In genomic region chr15:90001062-90001682, GRCh38 we compare ENCODE assay signal across 8 cellular contexts. TPM values are rescaled to one million over a fixed set of nuclear protein-coding genes. Genes with fewer than 3 reads are reported as not detected.
A peak's percentile ranks its signal among the peaks of the same experiment; 100 is the strongest.
DNase-seq lines count a peak whose midpoint lies in the region; ATAC-seq and TF ChIP-seq lines count a peak whose summit lies in the region.

ZNF710 (plus strand) TSS chr15:90001324; CDS start chr15:90067138, 65,814 bp downstream.

- H3K36me3 Mint-ChIP-seq in activated T-helper 2 cell treated with anti-CD3 and anti-CD28 coated beads, Interferon-gamma antibody, Interleukin-2, Interleukin-4, amounts not matched to agents 10 μg/mL and 5 μg/mL and 100 μg/mL, durations not matched to agents 14 hours and 24 hours and 36 hours (ENCODE audit: low read depth), result peaks cover 17% of the 10 kb centered on the region
- peaks cover 5 to 12% of the 10 kb centered on the region in 2 donors for H3K36me3 Mint-ChIP-seq in naive B cell
- no peaks in the 10 kb centered on the region for H3K36me3 Mint-ChIP-seq in type B pancreatic cell

- peak within 1 kb of the TSS; percentile 98 for H3K4me3 Mint-ChIP-seq in activated T-helper 2 cell treated with anti-CD3 and anti-CD28 coated beads, Interferon-gamma antibody, Interleukin-2, Interleukin-4, amounts not matched to agents 10 μg/mL and 5 μg/mL and 100 μg/mL, durations not matched to agents 14 hours and 24 hours and 36 hours (ENCODE audit: low read depth)
- peak within 1 kb of the TSS; percentile 92 to 99 (median 98) for H3K4me3 Mint-ChIP-seq in naive B cell
- peak within 1 kb of the TSS; percentile 94 for H3K4me3 Mint-ChIP-seq in type B pancreatic cell

- ATAC-seq in naive B cell (ENCODE audit: low read depth in 2 of 2), result peak; percentile 33 to 39

- peak within 1 kb of the TSS; percentile 99 for H3K27ac Mint-ChIP-seq in activated T-helper 2 cell treated with anti-CD3 and anti-CD28 coated beads, Interferon-gamma antibody, Interleukin-2, Interleukin-4, amounts not matched to agents 10 μg/mL and 5 μg/mL and 100 μg/mL, durations not matched to agents 14 hours and 24 hours and 36 hours
- H3K27ac Mint-ChIP-seq in naive B cell, result peak within 1 kb of the TSS; percentile 95 to 98 (median 96)
- peak within 1 kb of the TSS; percentile 99 for H3K27ac Mint-ChIP-seq in type B pancreatic cell

- DNase-seq in ELF-1 (ENCODE audit: low read depth, low spot score) (peak; percentile 69), H4 (ENCODE audit: low spot score) (peak; percentile 44), NCI-H345 treated with DMSO at 0.1 percent for 48 hours (lab: John Stamatoyannopoulos, UW; ENCODE audit: unreplicated experiment) (peak; percentile 15), fibroblast of the conjunctiva (ENCODE audit: low read depth) (peak; percentile 56), naive B cell (peak; percentile 41), type B pancreatic cell (ENCODE audit: extremely low spot score, unreplicated experiment) (no peak), NCI-H2107 (lab: John Stamatoyannopoulos, UW) (no peak)
- peak; percentile 23 for DNase-seq in activated T-helper 2 cell treated with anti-CD3 and anti-CD28 coated beads, Interferon-gamma antibody, Interleukin-2, Interleukin-4, amounts not matched to agents 10 μg/mL and 5 μg/mL and 100 μg/mL, durations not matched to agents 14 hours and 24 hours and 36 hours (ENCODE audit: low spot score)

- intact Hi-C loops in activated T-helper 2 cell treated with anti-CD3 and anti-CD28 coated beads, Interferon-gamma antibody, Interleukin-2, Interleukin-4, amounts not matched to agents 10 μg/mL and 5 μg/mL and 100 μg/mL, durations not matched to agents 14 hours and 24 hours and 36 hours (cut with micrococcal nuclease), result loop anchor here (2.0 to 5.0 kb wide), 2 partner anchors 71 to 106 kb away; no protein-coding TSS in a partner anchor

- H3K27me3 Mint-ChIP-seq in activated T-helper 2 cell treated with anti-CD3 and anti-CD28 coated beads, Interferon-gamma antibody, Interleukin-2, Interleukin-4, amounts not matched to agents 10 μg/mL and 5 μg/mL and 100 μg/mL, durations not matched to agents 14 hours and 24 hours and 36 hours (ENCODE audit: low read depth), result peaks cover 2% of the 10 kb centered on the region
- H3K27me3 Mint-ChIP-seq in naive B cell (no peaks in the 10 kb centered on the region), type B pancreatic cell (no peaks in the 10 kb centered on the region)

- H3K9me3 Mint-ChIP-seq in activated T-helper 2 cell treated with anti-CD3 and anti-CD28 coated beads, Interferon-gamma antibody, Interleukin-2, Interleukin-4, amounts not matched to agents 10 μg/mL and 5 μg/mL and 100 μg/mL, durations not matched to agents 14 hours and 24 hours and 36 hours, result no peaks in the 10 kb centered on the region
- H3K9me3 Mint-ChIP-seq in naive B cell (no peaks in the 10 kb centered on the region), type B pancreatic cell (no peaks in the 10 kb centered on the region)

- H3K4me1 Mint-ChIP-seq in activated T-helper 2 cell treated with anti-CD3 and anti-CD28 coated beads, Interferon-gamma antibody, Interleukin-2, Interleukin-4, amounts not matched to agents 10 μg/mL and 5 μg/mL and 100 μg/mL, durations not matched to agents 14 hours and 24 hours and 36 hours (ENCODE audit: low read depth), result peaks cover 44% of the 10 kb centered on the region
- peaks cover 40 to 52% (median 46%) of the 10 kb centered on the region in 3 donors for H3K4me1 Mint-ChIP-seq in naive B cell
- peaks cover 44% of the 10 kb centered on the region for H3K4me1 Mint-ChIP-seq in type B pancreatic cell (ENCODE audit: unreplicated experiment)

- TF ChIP-seq CTCF in type B pancreatic cell (conservative IDR thresholded peaks at IDR 0.05), result no peak

RNA-seq across cellular contexts. Expression of gene ZNF710, which starts in this region (rescaled TPM):
- 4.7 and 8.4 TPM in 2 replicates for total RNA-seq in H4 (2014; rRNA removed; shearing (Covaris generic))
- total RNA-seq in activated T-helper 2 cell treated with anti-CD3 and anti-CD28 coated beads, Interferon-gamma antibody, Interleukin-2, Interleukin-4, amounts not matched to agents 10 μg/mL and 5 μg/mL and 100 μg/mL, durations not matched to agents 14 hours and 24 hours and 36 hours, result 31.4 and 34.2 TPM in 2 replicates
- polyA plus RNA-seq in naive B cell (ENCODE audit: low read depth in 6 of 6), result 1 to 10 TPM in 5 of 6 donors, under 1 TPM in 1; 0.64 to 2.4 (median 2.0) TPM
- 34.7 and 47.2 TPM in 2 replicates for total RNA-seq in type B pancreatic cell (ENCODE audit: low replicate concordance)

Comparison
In these comparisons a context has a peak if more than half of its experiments do, and no peak if none do; other contexts are left out.
1. DNase-seq: peak in ELF-1 (single experiment), H4 (single experiment), NCI-H345 treated with DMSO at 0.1 percent for 48 hours (single experiment), activated T-helper 2 cell treated with anti-CD3 and anti-CD28 coated beads, Interferon-gamma antibody, Interleukin-2, Interleukin-4, amounts not matched to agents 10 μg/mL and 5 μg/mL and 100 μg/mL, durations not matched to agents 14 hours and 24 hours and 36 hours (single experiment), fibroblast of the conjunctiva (single experiment) and naive B cell (single experiment); none in type B pancreatic cell (single experiment) and NCI-H2107 (single experiment).
2. Peak in every context shown above with its lines, with median percentiles within 50 percentile points of each other: H3K27ac Mint-ChIP-seq and H3K4me3 Mint-ChIP-seq.